In genomic region chr16:30068750-30069574, GRCh38 we compare ENCODE assay signal across 8 cellular contexts. TPM values are rescaled to one million over a fixed set of nuclear protein-coding genes. Genes with fewer than 3 reads are reported as not detected.
DNase-seq lines count a peak whose midpoint lies in the region; ATAC-seq and TF ChIP-seq lines count a peak whose summit lies in the region.

No MANE protein-coding gene starts in this region.

- H3K4me3 ChIP-seq in adipocyte (ENCODE audit: low read length) = peak overlapping the region; percentile 99
- H3K4me3 ChIP-seq in lung = no peak overlapping the region
- H3K4me3 ChIP-seq in vagina = no peak overlapping the region

- peak; percentile 18 for TF ChIP-seq CTCF in GM10248 (IDR thresholded peaks at IDR 0.05; ENCODE audit: control extremely low read depth, extremely low read depth, low read depth, missing control alignments)
- TF ChIP-seq CTCF in lung (IDR thresholded peaks at IDR 0.05; ENCODE audit: control extremely low read depth, extremely low read depth) = peak; percentile 5
- peak in 1 of 3 experiments; percentile 18 for TF ChIP-seq CTCF in vagina (IDR thresholded peaks at IDR 0.05)

- intact Hi-C loops in vagina (cut with DNase I) = loop anchor here (5.0 to 10.0 kb wide), 2 partner anchors 257 to 336 kb away; partner anchors contain the start of genes PRRT2 and ZNF771

- DNase-seq in GM10248 (ENCODE audit: extremely low spot score) (no peak), OCI-M1 (lab: John Stamatoyannopoulos, UW) (peak; percentile 43), adipocyte (ENCODE audit: low read depth) (peak; percentile 58), lung (ENCODE audit: low spot score) (no peak), vagina (ENCODE audit: extremely low spot score in 2 of 2) (no peak), mucosa of gallbladder (ENCODE audit: low spot score) (no peak), kidney tubule cell (ENCODE audit: low spot score) (no peak)

- POLR2A ChIA-PET in GM10248 (lab: Yijun Ruan, JAX) = interaction anchor here (0.5 to 1.5 kb wide), 3 partner anchors 9 to 23 kb away, joined by 3 to 4 read pairs (median 3); partner anchors contain the start of gene TBX6

- no peak for ATAC-seq in lung (ENCODE audit: insufficient read depth, low FRiP score)
- no peak for ATAC-seq in GM21529 (IDR thresholded peaks at IDR 0.05; ENCODE audit: unreplicated experiment)

- H3K36me3 ChIP-seq in adipocyte (ENCODE audit: control insufficient read depth, insufficient read depth, low read length, severe bottlenecking) (peaks cover 72% of the 10 kb centered on the region), lung (ENCODE audit: control insufficient read depth in 2 of 2, insufficient read depth in 2 of 2, low read length in 2 of 2) (peaks cover 16 to 46% of the 10 kb centered on the region in 2 donors), vagina (peaks cover 0 to 58% of the 10 kb centered on the region in 2 donors)

- no peaks in the 10 kb centered on the region for H3K9me3 ChIP-seq in adipocyte (ENCODE audit: control insufficient read depth, low read length)
- no peaks in the 10 kb centered on the region for H3K9me3 ChIP-seq in lung (ENCODE audit: control insufficient read depth in 2 of 2, insufficient read depth in 1 of 2, low read length in 1 of 2)
- H3K9me3 ChIP-seq in vagina = no peaks in the 10 kb centered on the region

- peak overlapping the region; percentile 100 for H3K9ac ChIP-seq in adipocyte (ENCODE audit: low read length)

- CTCF ChIA-PET in GM10248 (lab: Yijun Ruan, JAX) = interaction anchor here (1.5 to 3.5 kb wide), 2 partner anchors 11 to 23 kb away, joined by 5 to 21 read pairs; partner anchors contain the start of gene TBX6

- H3K4me1 ChIP-seq in adipocyte (ENCODE audit: control insufficient read depth, insufficient read depth, low read length) (peaks cover 44% of the 10 kb centered on the region), lung (ENCODE audit: control insufficient read depth in 2 of 2, insufficient read depth in 2 of 2, low read length in 2 of 2) (peaks cover 0 to 14% of the 10 kb centered on the region in 2 donors), vagina (peaks cover 50% of the 10 kb centered on the region)

- no peak for TF ChIP-seq POLR2A in vagina (IDR thresholded peaks at IDR 0.05)

- 85 to 86% methylated on average over 17 of the region's 17 CpGs for WGBS in lung, 2 donors

- H3K27me3 ChIP-seq in adipocyte (replicated peaks; ENCODE audit: control insufficient read depth, insufficient read depth, low read length) (no peaks in the 10 kb centered on the region), lung (ENCODE audit: control insufficient read depth, insufficient read depth) (no peaks in the 10 kb centered on the region), vagina (no peaks in the 10 kb centered on the region)

- H3K27ac ChIP-seq in lung (ENCODE audit: low read depth in 1 of 2, low read length in 1 of 2) = no peak overlapping the region
- H3K27ac ChIP-seq in vagina = peak overlapping the region; percentile 57

RNA-seq across cellular contexts. Expression of gene ALDOA, which starts 3.4 kb away (rescaled TPM):
- total RNA-seq in lung = 1,000 to 10,000 TPM in 1 of 2 donors, 100 to 1,000 TPM in 1; 265 to 1,167 TPM
- polyA plus RNA-seq in lung = 1,000 to 10,000 TPM in 1 of 2 donors, 100 to 1,000 TPM in 1; 756 to 1,371 TPM
- 810 TPM for total RNA-seq in vagina
- total RNA-seq in mucosa of gallbladder = 1,422 TPM

RNA-seq across cellular contexts. Expression of gene PPP4C, which starts 6.8 kb away (rescaled TPM):
- total RNA-seq in lung (10 to 100 TPM; 51.7 to 90.7 TPM), vagina (60.4 TPM), mucosa of gallbladder (95.3 TPM)
- polyA plus RNA-seq in lung = 100 to 1,000 TPM; 113 to 143 TPM

RNA-seq across cellular contexts. Expression of gene TBX6, which starts 22.8 kb away (rescaled TPM):
- total RNA-seq in lung = 1 to 10 TPM in 1 of 2 donors, under 1 TPM in 1; 0.60 to 1.7 TPM
- polyA plus RNA-seq in lung = 1 to 10 TPM; 1.1 to 1.6 TPM
- 6.4 TPM for total RNA-seq in vagina
- 3.7 TPM for total RNA-seq in mucosa of gallbladder

RNA-seq across cellular contexts. Expression of gene YPEL3, which starts 27.1 kb away (rescaled TPM):
- total RNA-seq in lung (10 to 100 TPM; 56.2 to 69.0 TPM), vagina (116 TPM), mucosa of gallbladder (81.7 TPM)
- 100 to 1,000 TPM; 118 to 208 TPM for polyA plus RNA-seq in lung

RNA-seq across cellular contexts. Expression of gene TLCD3B, which starts 37.9 kb away (rescaled TPM):
- total RNA-seq in lung (under 1 TPM in 1 of 2 donors, not detected in 1; 0.43 TPM), vagina (0.98 TPM), mucosa of gallbladder (not detected)
- polyA plus RNA-seq in lung = under 1 TPM in 1 of 2 donors, not detected in 1; 0.03 TPM

Comparison
In these comparisons a context has a peak if more than half of its experiments do, and no peak if none do; other contexts are left out.
1. DNase-seq: peak in OCI-M1 (single experiment) and adipocyte (single experiment); none in GM10248 (single experiment), lung (single experiment), vagina (0 of 2), mucosa of gallbladder (single experiment) and kidney tubule cell (single experiment).